Comparison of ENCODE assay signal across 9 cellular contexts in the genomic region with DNA sequence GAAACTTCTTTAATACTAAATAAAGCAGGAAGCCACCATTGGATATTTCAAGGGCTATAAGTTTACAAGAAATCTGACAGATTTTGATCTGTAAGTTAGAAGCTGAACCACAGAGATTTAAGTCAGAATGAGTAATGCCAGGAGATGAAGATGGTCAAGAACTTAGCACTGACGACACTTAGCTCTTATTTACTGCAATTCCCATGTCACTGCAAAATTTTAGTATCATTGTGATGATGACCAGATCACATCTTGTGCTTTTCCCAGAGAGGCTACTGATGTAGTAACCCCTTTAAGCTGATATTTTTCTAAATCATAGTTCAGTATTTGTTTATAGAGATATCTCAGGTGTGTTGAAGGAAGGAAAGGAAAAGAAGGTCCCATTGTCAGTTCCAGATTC. TPM values are rescaled to one million over a fixed set of nuclear protein-coding genes. Genes with fewer than 3 reads are reported as not detected.
"Had no signal": no experiment of that assay in that cellular context is flagged by ENCODE, and none has a peak within 500 bp of the region (broad histone marks: within the 10 kb centered on the region; RNA-seq: fewer than 3 reads in every experiment).

No MANE protein-coding gene starts in this region.

- H3K36me3 ChIP-seq: HAP-1 had no signal

- H3K4me3 Mint-ChIP-seq: HFFc6, IgD-negative memory B cell had no signal

- FAIRE-seq: HepG2 had no signal

- ATAC-seq: HCT116, HepG2 had no signal

- H3K4me3 ChIP-seq: HAP-1 had no signal

- H3K9me3 ChIP-seq: HAP-1 had no signal

- H3K27ac Mint-ChIP-seq: HFFc6, IgD-negative memory B cell had no signal

- H3K27ac ChIP-seq: HL-60 had no signal

- DNase-seq: GOT3, H7, HFFc6, KBM-7 had no signal

- H3K4me1 ChIP-seq: HAP-1 had no signal

- H3K4me1 Mint-ChIP-seq: IgD-negative memory B cell had no signal

RNA-seq across cellular contexts. Expression of a gene that starts 59.4 kb away (rescaled TPM):
- total RNA-seq: H7, HepG2, HFFc6 had no signal
- polyA plus RNA-seq: HepG2 had no signal
